ENCODE assay signal across 15 cellular contexts in genomic region chr7:1767524-1767923, GRCh38.
DNase-seq lines count a peak whose midpoint lies in the region; ATAC-seq and TF ChIP-seq lines count a peak whose summit lies in the region.
"Had no signal": no experiment of that assay in that cellular context is flagged by ENCODE, and none has a peak within 500 bp of the region (broad histone marks: within the 10 kb centered on the region; RNA-seq: fewer than 3 reads in every experiment).

No MANE protein-coding gene starts in this region.

- peak; percentile 9 for TF ChIP-seq CTCF in cardiac muscle cell (IDR thresholded peaks at IDR 0.05; ENCODE audit: low read depth, low read length)
- TF ChIP-seq CTCF in endodermal cell (conservative IDR thresholded peaks at IDR 0.05) = peak; percentile 11

- H3K4me3 ChIP-seq in cardiac muscle cell = no peak overlapping the region
- H3K4me3 ChIP-seq in endodermal cell (ENCODE audit: low read length) = no peak overlapping the region
- H3K4me3 ChIP-seq: Peyer's patch, prostate gland had no signal

- H3K27me3 ChIP-seq in cardiac muscle cell (no peaks in the 10 kb centered on the region), endodermal cell (ENCODE audit: control insufficient read depth, insufficient read depth, low read length, poor library complexity, severe bottlenecking) (no peaks in the 10 kb centered on the region)
- H3K27me3 ChIP-seq: Peyer's patch had no signal

- DNase-seq in cardiac muscle cell (ENCODE audit: low read depth in 1 of 2, low spot score in 1 of 2) = peak in 1 of 2 donors; percentile 42
- no peak for DNase-seq in left cardiac atrium
- peak; percentile 9 for DNase-seq in NCI-H1694 treated with DMSO at 0.1 percent for 48 hours (lab: John Stamatoyannopoulos, UW)
- peak; percentile 69 for DNase-seq in endodermal cell
- peak; percentile 44 for DNase-seq in posterior vena cava (ENCODE audit: low spot score)
- DNase-seq in AG08396 (ENCODE audit: low spot score) = no peak
- no peak for DNase-seq in NCI-H510A (lab: John Stamatoyannopoulos, UW)
- DNase-seq: activated CD4-positive, alpha-beta T cell treated with anti-CD3 and anti-CD28 coated beads, Interleukin-2, amount 50 U/mL, for 1 hour; activated T-cell treated with anti-CD3 and anti-CD28 coated beads, Interleukin-2, amount 50 U/mL, for 4 hours; AML-193; DMS79 had no signal

- H3K9me3 ChIP-seq in cardiac muscle cell (ENCODE audit: low read depth) (no peaks in the 10 kb centered on the region), endodermal cell (ENCODE audit: control insufficient read depth, low read length) (peaks cover 3% of the 10 kb centered on the region)
- H3K9me3 ChIP-seq: prostate gland had no signal

- H3K36me3 ChIP-seq in cardiac muscle cell (no peaks in the 10 kb centered on the region), endodermal cell (ENCODE audit: control insufficient read depth, insufficient read depth, low read length) (no peaks in the 10 kb centered on the region)
- H3K36me3 ChIP-seq: Peyer's patch, prostate gland had no signal

- H3K27ac Mint-ChIP-seq in endodermal cell = no peak overlapping the region
- H3K27ac Mint-ChIP-seq: T-helper 2 cell treated with Interferon-gamma antibody and Interleukin-4, amounts not matched to agents 5 μg/mL and 100 μg/mL, for 36 hours had no signal

- no peaks in the 10 kb centered on the region for H3K27me3 Mint-ChIP-seq in endodermal cell (ENCODE audit: insufficient read depth)

- peaks cover 62% of the 10 kb centered on the region for H3K9me3 Mint-ChIP-seq in endodermal cell
- H3K9me3 Mint-ChIP-seq: activated T-cell treated with anti-CD3 and anti-CD28 coated beads, Interleukin-2, amount 50 U/mL, for 4 hours had no signal

- intact Hi-C loops in left cardiac atrium (cut with DNase I) (no loop called here), posterior vena cava (cut with DNase I) (no loop called here)

- no peak overlapping the region for H3K9ac ChIP-seq in endodermal cell (ENCODE audit: extremely low read depth, low read length, poor library complexity, severe bottlenecking)

- H3K4me3 Mint-ChIP-seq in endodermal cell = no peak overlapping the region
- H3K4me3 Mint-ChIP-seq: activated T-cell treated with anti-CD3 and anti-CD28 coated beads, Interleukin-2, amount 50 U/mL, for 4 hours; T-helper 2 cell treated with Interferon-gamma antibody and Interleukin-4, amounts not matched to agents 5 μg/mL and 100 μg/mL, for 36 hours had no signal

- H3K4me1 Mint-ChIP-seq in endodermal cell = no peaks in the 10 kb centered on the region

- WGBS in endodermal cell (ENCODE audit: insufficient coverage in 1 of 2, insufficient read length in 1 of 2), 2 experiments = 69 to 86% methylated on average over 7 to 10 of the region's 10 CpGs

- no peaks in the 10 kb centered on the region for H3K36me3 Mint-ChIP-seq in endodermal cell (ENCODE audit: low read depth)

- ATAC-seq in left cardiac atrium = no peak
- ATAC-seq in HG02763 (IDR thresholded peaks at IDR 0.05; ENCODE audit: unreplicated experiment) = no peak
- ATAC-seq: activated T-cell treated with anti-CD3 and anti-CD28 coated beads, Interleukin-2, amount 50 U/mL, for 4 hours had no signal

- no peak overlapping the region for H3K27ac ChIP-seq in cardiac muscle cell
- no peak overlapping the region for H3K27ac ChIP-seq in endodermal cell (ENCODE audit: low read depth, low read length)
- H3K27ac ChIP-seq: Peyer's patch, prostate gland had no signal

- H3K4me1 ChIP-seq in cardiac muscle cell (ENCODE audit: low read depth) = no peaks in the 10 kb centered on the region
- H3K4me1 ChIP-seq in endodermal cell (ENCODE audit: control insufficient read depth, insufficient read depth, low read length) = no peaks in the 10 kb centered on the region
- H3K4me1 ChIP-seq: Peyer's patch, prostate gland had no signal

Comparison
In these comparisons a context has a peak if more than half of its experiments do, and no peak if none do; other contexts are left out.
1. DNase-seq: peak in NCI-H1694 treated with DMSO at 0.1 percent for 48 hours (single experiment), endodermal cell (single experiment) and posterior vena cava (single experiment); none in left cardiac atrium (single experiment), AG08396 (single experiment) and NCI-H510A (single experiment).